In the genomic region with DNA sequence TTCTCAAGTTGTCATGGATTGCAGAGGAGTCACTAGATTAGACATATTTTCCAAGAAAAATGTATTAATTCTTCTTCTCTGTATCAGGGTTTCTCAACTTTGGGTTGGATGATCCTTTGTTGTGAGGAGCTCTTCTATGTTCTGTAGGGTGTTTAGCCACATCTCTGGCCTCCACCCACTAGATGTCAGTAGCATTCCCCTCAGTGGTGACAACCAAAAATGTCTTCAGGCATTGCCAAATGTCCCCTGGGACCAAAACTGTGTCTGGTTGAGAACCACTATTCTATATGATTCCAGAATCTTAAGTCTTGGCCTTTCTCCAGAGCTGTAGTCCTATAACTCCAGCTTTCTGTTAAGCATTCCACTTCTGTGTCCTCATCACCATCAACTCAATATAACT, we compare ENCODE assay signal across 1 cellular context.
TF ChIP-seq lines count a peak whose summit lies in the region.

No MANE protein-coding gene starts in this region.

TF ChIP-seq in GM23338, 12 proteins besides CTCF, POLR2A, EP300 and RAD21 (continued from another document):
- TF ChIP-seq, protein P1, sequence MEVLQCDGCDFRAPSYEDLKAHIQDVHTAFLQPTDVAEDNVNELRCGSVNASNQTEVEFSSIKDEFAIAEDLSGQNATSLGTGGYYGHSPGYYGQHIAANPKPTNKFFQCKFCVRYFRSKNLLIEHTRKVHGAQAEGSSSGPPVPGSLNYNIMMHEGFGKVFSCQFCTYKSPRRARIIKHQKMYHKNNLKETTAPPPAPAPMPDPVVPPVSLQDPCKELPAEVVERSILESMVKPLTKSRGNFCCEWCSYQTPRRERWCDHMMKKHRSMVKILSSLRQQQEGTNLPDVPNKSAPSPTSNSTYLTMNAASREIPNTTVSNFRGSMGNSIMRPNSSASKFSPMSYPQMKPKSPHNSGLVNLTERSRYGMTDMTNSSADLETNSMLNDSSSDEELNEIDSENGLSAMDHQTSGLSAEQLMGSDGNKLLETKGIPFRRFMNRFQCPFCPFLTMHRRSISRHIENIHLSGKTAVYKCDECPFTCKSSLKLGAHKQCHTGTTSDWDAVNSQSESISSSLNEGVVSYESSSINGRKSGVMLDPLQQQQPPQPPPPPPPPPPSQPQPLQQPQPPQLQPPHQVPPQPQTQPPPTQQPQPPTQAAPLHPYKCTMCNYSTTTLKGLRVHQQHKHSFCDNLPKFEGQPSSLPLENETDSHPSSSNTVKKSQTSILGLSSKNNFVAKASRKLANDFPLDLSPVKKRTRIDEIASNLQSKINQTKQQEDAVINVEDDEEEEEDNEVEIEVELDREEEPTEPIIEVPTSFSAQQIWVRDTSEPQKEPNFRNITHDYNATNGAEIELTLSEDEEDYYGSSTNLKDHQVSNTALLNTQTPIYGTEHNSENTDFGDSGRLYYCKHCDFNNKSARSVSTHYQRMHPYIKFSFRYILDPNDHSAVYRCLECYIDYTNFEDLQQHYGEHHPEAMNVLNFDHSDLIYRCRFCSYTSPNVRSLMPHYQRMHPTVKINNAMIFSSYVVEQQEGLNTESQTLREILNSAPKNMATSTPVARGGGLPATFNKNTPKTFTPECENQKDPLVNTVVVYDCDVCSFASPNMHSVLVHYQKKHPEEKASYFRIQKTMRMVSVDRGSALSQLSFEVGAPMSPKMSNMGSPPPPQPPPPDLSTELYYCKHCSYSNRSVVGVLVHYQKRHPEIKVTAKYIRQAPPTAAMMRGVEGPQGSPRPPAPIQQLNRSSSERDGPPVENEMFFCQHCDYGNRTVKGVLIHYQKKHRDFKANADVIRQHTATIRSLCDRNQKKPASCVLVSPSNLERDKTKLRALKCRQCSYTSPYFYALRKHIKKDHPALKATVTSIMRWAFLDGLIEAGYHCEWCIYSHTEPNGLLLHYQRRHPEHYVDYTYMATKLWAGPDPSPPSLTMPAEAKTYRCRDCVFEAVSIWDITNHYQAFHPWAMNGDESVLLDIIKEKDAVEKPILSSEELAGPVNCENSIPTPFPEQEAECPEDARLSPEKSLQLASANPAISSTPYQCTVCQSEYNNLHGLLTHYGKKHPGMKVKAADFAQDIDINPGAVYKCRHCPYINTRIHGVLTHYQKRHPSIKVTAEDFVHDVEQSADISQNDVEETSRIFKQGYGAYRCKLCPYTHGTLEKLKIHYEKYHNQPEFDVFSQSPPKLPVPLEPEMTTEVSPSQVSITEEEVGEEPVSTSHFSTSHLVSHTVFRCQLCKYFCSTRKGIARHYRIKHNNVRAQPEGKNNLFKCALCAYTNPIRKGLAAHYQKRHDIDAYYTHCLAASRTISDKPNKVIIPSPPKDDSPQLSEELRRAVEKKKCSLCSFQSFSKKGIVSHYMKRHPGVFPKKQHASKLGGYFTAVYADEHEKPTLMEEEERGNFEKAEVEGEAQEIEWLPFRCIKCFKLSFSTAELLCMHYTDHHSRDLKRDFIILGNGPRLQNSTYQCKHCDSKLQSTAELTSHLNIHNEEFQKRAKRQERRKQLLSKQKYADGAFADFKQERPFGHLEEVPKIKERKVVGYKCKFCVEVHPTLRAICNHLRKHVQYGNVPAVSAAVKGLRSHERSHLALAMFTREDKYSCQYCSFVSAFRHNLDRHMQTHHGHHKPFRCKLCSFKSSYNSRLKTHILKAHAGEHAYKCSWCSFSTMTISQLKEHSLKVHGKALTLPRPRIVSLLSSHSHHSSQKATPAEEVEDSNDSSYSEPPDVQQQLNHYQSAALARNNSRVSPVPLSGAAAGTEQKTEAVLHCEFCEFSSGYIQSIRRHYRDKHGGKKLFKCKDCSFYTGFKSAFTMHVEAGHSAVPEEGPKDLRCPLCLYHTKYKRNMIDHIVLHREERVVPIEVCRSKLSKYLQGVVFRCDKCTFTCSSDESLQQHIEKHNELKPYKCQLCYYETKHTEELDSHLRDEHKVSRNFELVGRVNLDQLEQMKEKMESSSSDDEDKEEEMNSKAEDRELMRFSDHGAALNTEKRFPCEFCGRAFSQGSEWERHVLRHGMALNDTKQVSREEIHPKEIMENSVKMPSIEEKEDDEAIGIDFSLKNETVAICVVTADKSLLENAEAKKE (CRISPR knock-in tag; IDR thresholded peaks at IDR 0.05) = no peak
- TF ChIP-seq STAT1 (IDR thresholded peaks at IDR 0.05; ENCODE audit: unreplicated experiment) (no peak), ZNF114 (CRISPR knock-in tag; IDR thresholded peaks at IDR 0.05) (no peak), JUNB (IDR thresholded peaks at IDR 0.05; ENCODE audit: unreplicated experiment) (no peak), CREB1 (CRISPR knock-in tag; IDR thresholded peaks at IDR 0.05; ENCODE audit: low read depth) (no peak), EZH2phosphoT487 (IDR thresholded peaks at IDR 0.05; ENCODE audit: unreplicated experiment) (no peak), NANOG (IDR thresholded peaks at IDR 0.05; ENCODE audit: borderline replicate concordance) (no peak)
- TF ChIP-seq, protein P2, sequence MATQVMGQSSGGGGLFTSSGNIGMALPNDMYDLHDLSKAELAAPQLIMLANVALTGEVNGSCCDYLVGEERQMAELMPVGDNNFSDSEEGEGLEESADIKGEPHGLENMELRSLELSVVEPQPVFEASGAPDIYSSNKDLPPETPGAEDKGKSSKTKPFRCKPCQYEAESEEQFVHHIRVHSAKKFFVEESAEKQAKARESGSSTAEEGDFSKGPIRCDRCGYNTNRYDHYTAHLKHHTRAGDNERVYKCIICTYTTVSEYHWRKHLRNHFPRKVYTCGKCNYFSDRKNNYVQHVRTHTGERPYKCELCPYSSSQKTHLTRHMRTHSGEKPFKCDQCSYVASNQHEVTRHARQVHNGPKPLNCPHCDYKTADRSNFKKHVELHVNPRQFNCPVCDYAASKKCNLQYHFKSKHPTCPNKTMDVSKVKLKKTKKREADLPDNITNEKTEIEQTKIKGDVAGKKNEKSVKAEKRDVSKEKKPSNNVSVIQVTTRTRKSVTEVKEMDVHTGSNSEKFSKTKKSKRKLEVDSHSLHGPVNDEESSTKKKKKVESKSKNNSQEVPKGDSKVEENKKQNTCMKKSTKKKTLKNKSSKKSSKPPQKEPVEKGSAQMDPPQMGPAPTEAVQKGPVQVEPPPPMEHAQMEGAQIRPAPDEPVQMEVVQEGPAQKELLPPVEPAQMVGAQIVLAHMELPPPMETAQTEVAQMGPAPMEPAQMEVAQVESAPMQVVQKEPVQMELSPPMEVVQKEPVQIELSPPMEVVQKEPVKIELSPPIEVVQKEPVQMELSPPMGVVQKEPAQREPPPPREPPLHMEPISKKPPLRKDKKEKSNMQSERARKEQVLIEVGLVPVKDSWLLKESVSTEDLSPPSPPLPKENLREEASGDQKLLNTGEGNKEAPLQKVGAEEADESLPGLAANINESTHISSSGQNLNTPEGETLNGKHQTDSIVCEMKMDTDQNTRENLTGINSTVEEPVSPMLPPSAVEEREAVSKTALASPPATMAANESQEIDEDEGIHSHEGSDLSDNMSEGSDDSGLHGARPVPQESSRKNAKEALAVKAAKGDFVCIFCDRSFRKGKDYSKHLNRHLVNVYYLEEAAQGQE (IDR thresholded peaks at IDR 0.05; ENCODE audit: unreplicated experiment) = no peak
- TF ChIP-seq, protein P3, sequence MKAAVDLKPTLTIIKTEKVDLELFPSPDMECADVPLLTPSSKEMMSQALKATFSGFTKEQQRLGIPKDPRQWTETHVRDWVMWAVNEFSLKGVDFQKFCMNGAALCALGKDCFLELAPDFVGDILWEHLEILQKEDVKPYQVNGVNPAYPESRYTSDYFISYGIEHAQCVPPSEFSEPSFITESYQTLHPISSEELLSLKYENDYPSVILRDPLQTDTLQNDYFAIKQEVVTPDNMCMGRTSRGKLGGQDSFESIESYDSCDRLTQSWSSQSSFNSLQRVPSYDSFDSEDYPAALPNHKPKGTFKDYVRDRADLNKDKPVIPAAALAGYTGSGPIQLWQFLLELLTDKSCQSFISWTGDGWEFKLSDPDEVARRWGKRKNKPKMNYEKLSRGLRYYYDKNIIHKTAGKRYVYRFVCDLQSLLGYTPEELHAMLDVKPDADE (IDR thresholded peaks at IDR 0.05) = no peak
